ENCODE assay signal across 12 cellular contexts in the genomic region with DNA sequence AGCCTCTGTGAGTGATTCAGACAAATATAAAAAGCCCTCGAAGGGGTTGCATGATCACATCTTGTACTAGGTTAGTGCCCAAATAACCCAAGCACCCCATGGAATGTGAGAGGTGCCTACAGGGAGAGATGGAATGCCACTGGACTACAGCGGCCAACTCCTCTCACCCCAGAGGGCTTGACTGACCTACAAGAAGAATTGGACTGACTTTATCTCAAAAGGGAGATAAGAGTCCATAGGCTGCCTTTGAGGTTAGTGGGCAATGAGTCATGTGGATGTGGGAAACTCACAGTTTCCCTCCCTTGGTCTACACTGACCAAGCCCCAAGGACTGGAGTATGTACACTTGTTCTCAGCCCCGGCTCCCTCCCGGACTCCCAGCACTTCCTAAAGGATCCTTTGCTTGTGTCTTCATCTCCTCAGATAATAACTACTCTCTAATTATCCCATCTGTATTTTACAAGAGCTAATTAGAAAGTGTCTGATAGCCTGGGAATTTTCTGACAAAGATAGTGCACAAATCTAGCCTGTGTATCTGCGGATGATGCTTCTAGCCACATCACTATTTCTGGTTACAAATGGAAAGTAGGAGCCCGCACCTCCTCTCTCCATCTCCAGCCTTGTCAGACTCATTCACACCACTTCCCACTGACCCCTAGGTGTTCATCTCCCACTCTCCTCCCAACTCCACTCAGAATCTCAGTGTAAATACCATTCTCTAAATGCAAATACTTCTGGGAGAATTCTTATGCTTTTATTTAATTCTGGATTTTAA.
A peak's percentile ranks its signal among the peaks of the same experiment; 100 is the strongest.
DNase-seq lines count a peak whose midpoint lies in the region; ATAC-seq and TF ChIP-seq lines count a peak whose summit lies in the region.
"Had no signal": no experiment of that assay in that cellular context is flagged by ENCODE, and none has a peak within 500 bp of the region (broad histone marks: within the 10 kb centered on the region; RNA-seq: fewer than 3 reads in every experiment).

No MANE protein-coding gene starts in this region.

- intact Hi-C loops in left ventricle myocardium superior (cut with micrococcal nuclease), result no loop called here

- no peaks in the 10 kb centered on the region for H3K79me2 ChIP-seq in smooth muscle cell (ENCODE audit: low read depth)

- no peaks in the 10 kb centered on the region for H4K20me1 ChIP-seq in smooth muscle cell (ENCODE audit: low read depth)

- ATAC-seq in left ventricle myocardium superior (peak; percentile 95), HG03097 (IDR thresholded peaks at IDR 0.05; ENCODE audit: low FRiP score, unreplicated experiment) (no peak), HG03159 (IDR thresholded peaks at IDR 0.05; ENCODE audit: unreplicated experiment) (no peak)
- ATAC-seq: naive thymus-derived CD8-positive, alpha-beta T cell had no signal

- H3K27me3 ChIP-seq in MG63 (no peaks in the 10 kb centered on the region), smooth muscle cell (ENCODE audit: low read depth) (no peaks in the 10 kb centered on the region)

- H3K36me3 ChIP-seq in MG63 (no peaks in the 10 kb centered on the region), smooth muscle cell (ENCODE audit: low read depth) (no peaks in the 10 kb centered on the region)

- H3K27ac ChIP-seq in smooth muscle cell (ENCODE audit: low read depth), result no peak overlapping the region

- 36% methylated on average over 6 of the region's 6 CpGs for WGBS in smooth muscle cell (ENCODE audit: low lambda C conversion rate)

- H3K4me1 ChIP-seq in smooth muscle cell (ENCODE audit: low read depth), result peaks cover 12% of the 10 kb centered on the region

- DNase-seq in MG63, result peak; percentile 57
- DNase-seq in amniotic epithelial cell (ENCODE audit: low read depth), result peak; percentile 98
- no peak for DNase-seq in left ventricle myocardium superior
- no peak for DNase-seq in smooth muscle cell (lab: John Stamatoyannopoulos, UW; ENCODE audit: unreplicated experiment)
- DNase-seq in Ammon's horn (ENCODE audit: low spot score), result no peak
- DNase-seq: activated naive CD4-positive, alpha-beta T cell; CD8-positive, alpha-beta memory T cell; immature natural killer cell; naive thymus-derived CD8-positive, alpha-beta T cell; NCI-H345 had no signal

- no peaks in the 10 kb centered on the region for H3K9me3 ChIP-seq in MG63
- H3K9me3 ChIP-seq in smooth muscle cell (replicated peaks; ENCODE audit: low read depth), result no peaks in the 10 kb centered on the region

- H3F3A ChIP-seq in smooth muscle cell (ENCODE audit: low read depth), result peaks cover 12% of the 10 kb centered on the region

- H3K9ac ChIP-seq in smooth muscle cell (ENCODE audit: low read depth), result no peak overlapping the region

- H3K4me2 ChIP-seq in smooth muscle cell, result peak overlapping the region; percentile 7

- H3K4me3 ChIP-seq in MG63, result no peak overlapping the region
- no peak overlapping the region for H3K4me3 ChIP-seq in smooth muscle cell

- TF ChIP-seq CTCF in smooth muscle cell (IDR thresholded peaks at IDR 0.05; ENCODE audit: borderline replicate concordance, insufficient read depth, poor library complexity, severe bottlenecking), result no peak

- no peak overlapping the region for H2AFZ ChIP-seq in smooth muscle cell (ENCODE audit: low read depth)

Comparison
In these comparisons a context has a peak if more than half of its experiments do, and no peak if none do; other contexts are left out.
1. DNase-seq: peak in MG63 (single experiment) and amniotic epithelial cell (single experiment); none in left ventricle myocardium superior (single experiment), smooth muscle cell (single experiment) and Ammon's horn (single experiment).